In genomic region chr1:183804382-183804781, GRCh38 we compare ENCODE assay signal across 8 cellular contexts. TPM values are rescaled to one million over a fixed set of nuclear protein-coding genes. Genes with fewer than 3 reads are reported as not detected.
DNase-seq lines count a peak whose midpoint lies in the region; TF ChIP-seq lines count a peak whose summit lies in the region.

No MANE protein-coding gene starts in this region.

- no peaks in the 10 kb centered on the region for H3K9me2 ChIP-seq in Karpas-422 (replicated peaks; ENCODE audit: insufficient read depth, low read length)

- H3K4me2 ChIP-seq in Karpas-422 (ENCODE audit: low read depth, low read length, poor library complexity, severe bottlenecking) = no peak overlapping the region

- H3K27me3 ChIP-seq in duodenal mucosa (ENCODE audit: control insufficient read depth in 1 of 2, insufficient read depth in 2 of 2, low read length in 2 of 2) (no peaks in the 10 kb centered on the region), muscle layer of colon (ENCODE audit: control insufficient read depth in 1 of 2, insufficient read depth in 2 of 2, low read length in 2 of 2) (no peaks in the 10 kb centered on the region), Karpas-422 (ENCODE audit: low read length) (no peaks in the 10 kb centered on the region)

- H3K9me3 ChIP-seq in duodenal mucosa (ENCODE audit: control insufficient read depth in 1 of 2, low read length in 2 of 2) (peaks cover 0 to 9% of the 10 kb centered on the region in 2 donors), muscle layer of colon (ENCODE audit: low read length) (no peaks in the 10 kb centered on the region), Karpas-422 (ENCODE audit: low read length) (peaks cover 3% of the 10 kb centered on the region; the same call in 1 of the 2 replicates)

- in situ Hi-C loops in G401 (cut with HindIII; ENCODE audit: low sequenced_read_pairs) = no loop called here

- peak; percentile 56 for DNase-seq in M059J (ENCODE audit: low read depth)
- no peak for DNase-seq in G401 (ENCODE audit: low spot score)
- DNase-seq in Karpas-422 = no peak
- no peak for DNase-seq in mesenteric fat pad (ENCODE audit: low spot score)
- no peak for DNase-seq in NK-92 treated with Interleukin-12 subunit alpha and Interleukin-12 subunit beta, amount 100 ng/mL, for 24 hours (lab: John Stamatoyannopoulos, UW)

- no peaks in the 10 kb centered on the region for H3K79me2 ChIP-seq in Karpas-422 (ENCODE audit: low read length)

- H3K4me1 ChIP-seq in duodenal mucosa (ENCODE audit: control insufficient read depth in 1 of 2, insufficient read depth in 2 of 2, low read length in 2 of 2) = peaks cover 4 to 11% of the 10 kb centered on the region in 2 donors
- H3K4me1 ChIP-seq in muscle layer of colon (ENCODE audit: insufficient read depth, low read length) = peaks cover 28% of the 10 kb centered on the region
- H3K4me1 ChIP-seq in Karpas-422 (ENCODE audit: low read length) = no peaks in the 10 kb centered on the region

- no peak for TF ChIP-seq CTCF in 22Rv1 (IDR thresholded peaks at IDR 0.05)

- peak overlapping the region; percentile 82 to 83 for H3K4me3 ChIP-seq in duodenal mucosa (ENCODE audit: low read depth in 1 of 2, low read length in 2 of 2)
- H3K4me3 ChIP-seq in muscle layer of colon (ENCODE audit: low read depth in 1 of 2, low read length in 2 of 2) = peak overlapping the region; percentile 38 to 92
- no peak overlapping the region for H3K4me3 ChIP-seq in Karpas-422 (ENCODE audit: low read length)

- H3K27ac ChIP-seq in 22Rv1 (peak overlapping the region; percentile 32; the same call in 1 of the 2 replicates), duodenal mucosa (ENCODE audit: low read depth, low read length) (peak overlapping the region; percentile 11), muscle layer of colon (ENCODE audit: low read depth, low read length) (peak overlapping the region; percentile 38), Karpas-422 (ENCODE audit: low read length) (no peak overlapping the region)

- no peaks in the 10 kb centered on the region for H3K36me3 ChIP-seq in duodenal mucosa (ENCODE audit: control insufficient read depth in 1 of 2, insufficient read depth in 2 of 2, low read length in 2 of 2)
- no peaks in the 10 kb centered on the region for H3K36me3 ChIP-seq in muscle layer of colon (ENCODE audit: insufficient read depth, low read length)
- H3K36me3 ChIP-seq in Karpas-422 (ENCODE audit: insufficient read depth, low read length) = no peaks in the 10 kb centered on the region

- H4K20me1 ChIP-seq in Karpas-422 (ENCODE audit: insufficient read depth, low read depth, low read length) = no peaks in the 10 kb centered on the region

- no peak overlapping the region for H2AFZ ChIP-seq in Karpas-422 (ENCODE audit: low read length)

- H3K9ac ChIP-seq in duodenal mucosa (ENCODE audit: low read depth in 1 of 2, low read length in 2 of 2) (peak overlapping the region in 1 of 2 donors; percentile 71), muscle layer of colon (ENCODE audit: low read length) (peak overlapping the region; percentile 92), Karpas-422 (ENCODE audit: low read length) (no peak overlapping the region)

RNA-seq across cellular contexts. Expression of gene RGL1, which starts 0.5 kb away (rescaled TPM):
- total RNA-seq in M059J (2014; rRNA removed; shearing (Covaris generic)) = 9.8 and 18.3 TPM in 2 replicates
- total RNA-seq in G401 (2014; rRNA removed; shearing (Covaris generic)) = 3.4 and 3.7 TPM in 2 replicates
- total RNA-seq in Karpas-422 (2014; rRNA removed; shearing (Covaris generic); ENCODE audit: low replicate concordance) = 1.0 TPM in 2 replicates
- total RNA-seq in mesenteric fat pad = 80.8 TPM
